In the genomic region with DNA sequence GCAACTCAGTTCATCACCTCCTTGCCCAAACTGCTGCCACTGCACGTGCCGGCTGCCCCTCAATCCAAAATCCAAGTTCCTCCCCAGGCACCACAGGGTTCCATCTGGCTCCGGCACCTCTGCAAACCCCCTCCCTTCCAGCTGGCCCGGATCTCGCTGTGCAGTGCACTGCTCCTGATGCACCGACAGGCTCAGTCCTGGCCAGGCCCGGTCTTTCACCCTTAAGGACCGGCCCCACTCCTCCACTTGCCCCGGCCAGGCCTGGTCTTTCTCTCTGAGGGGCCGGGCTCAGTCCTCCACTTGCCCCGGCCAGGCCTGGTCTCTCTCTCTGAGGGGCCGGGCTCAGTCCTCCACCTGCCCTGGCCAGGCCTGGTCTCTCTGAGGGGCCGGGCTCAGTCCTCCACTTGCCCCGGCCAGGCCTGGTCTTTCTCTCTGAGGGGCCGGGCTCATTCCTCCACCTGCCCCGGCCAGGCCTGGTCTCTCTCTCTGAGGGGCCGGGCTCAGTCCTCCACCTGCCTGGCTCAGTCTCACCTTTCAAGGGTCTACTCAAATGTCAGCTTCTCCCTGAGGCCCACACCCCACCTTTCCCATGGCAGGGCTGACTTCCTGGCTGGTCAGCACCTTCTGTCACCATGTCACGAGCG, we compare ENCODE assay signal across 15 cellular contexts. TPM values are rescaled to one million over a fixed set of nuclear protein-coding genes. Genes with fewer than 3 reads are reported as not detected.
DNase-seq lines count a peak whose midpoint lies in the region; ATAC-seq and TF ChIP-seq lines count a peak whose summit lies in the region.
"Had no signal": no experiment of that assay in that cellular context is flagged by ENCODE, and none has a peak within 500 bp of the region (broad histone marks: within the 10 kb centered on the region; RNA-seq: fewer than 3 reads in every experiment).

No MANE protein-coding gene starts in this region.

- H3K4me1 Mint-ChIP-seq in naive B cell = peaks cover 58 to 91% (median 81%) of the 10 kb centered on the region in 3 donors
- H3K4me1 Mint-ChIP-seq in type B pancreatic cell (ENCODE audit: unreplicated experiment) = peaks cover 50% of the 10 kb centered on the region

- intact Hi-C loops in heart left ventricle (cut with DNase I) = no loop called here

- H3K36me3 Mint-ChIP-seq in naive B cell (no peaks in the 10 kb centered on the region), type B pancreatic cell (no peaks in the 10 kb centered on the region)

- H3K27me3 ChIP-seq in cardiac muscle cell = no peaks in the 10 kb centered on the region
- no peaks in the 10 kb centered on the region for H3K27me3 ChIP-seq in heart left ventricle
- H3K27me3 ChIP-seq: colonic mucosa, esophagus squamous epithelium, ovary had no signal

- H3K27ac ChIP-seq in cardiac muscle cell (peak overlapping the region; percentile 93), heart left ventricle (peak overlapping the region in 5 of 12 donors; percentile 24 to 84 (median 35)), VCaP (peak overlapping the region; percentile 75; the same call in 1 of the 2 replicates)
- H3K27ac ChIP-seq: colonic mucosa, esophagus squamous epithelium, ovary had no signal

- no peak for TF ChIP-seq POLR2A in heart left ventricle (IDR thresholded peaks at IDR 0.05)

- no peaks in the 10 kb centered on the region for H3K36me3 ChIP-seq in cardiac muscle cell
- H3K36me3 ChIP-seq in heart left ventricle = peaks cover 0 to 10% (median 0%) of the 10 kb centered on the region in 9 donors
- H3K36me3 ChIP-seq: colonic mucosa, ovary had no signal

- no peak for ATAC-seq in heart left ventricle
- ATAC-seq in naive B cell (ENCODE audit: low read depth in 2 of 2) = no peak
- ATAC-seq in GM21786 (IDR thresholded peaks at IDR 0.05; ENCODE audit: unreplicated experiment) = no peak
- ATAC-seq: left ventricle myocardium superior had no signal

- no peak for TF ChIP-seq CTCF in cardiac muscle cell (IDR thresholded peaks at IDR 0.05; ENCODE audit: low read depth, low read length)
- no peak for TF ChIP-seq CTCF in heart left ventricle (IDR thresholded peaks at IDR 0.05)
- no peak for TF ChIP-seq CTCF in VCaP (conservative IDR thresholded peaks at IDR 0.05)
- no peak for TF ChIP-seq CTCF in type B pancreatic cell (conservative IDR thresholded peaks at IDR 0.05)

- WGBS in heart left ventricle, 4 donors = 53 to 60% (median 56%) methylated on average over 18 to 19 of the region's 19 CpGs

- H3K27ac Mint-ChIP-seq in naive B cell = peak overlapping the region; percentile 54 to 98 (median 97)
- peak overlapping the region; percentile 89 for H3K27ac Mint-ChIP-seq in type B pancreatic cell

- H3K4me3 ChIP-seq in cardiac muscle cell = no peak overlapping the region
- H3K4me3 ChIP-seq in heart left ventricle = no peak overlapping the region
- H3K4me3 ChIP-seq: colonic mucosa, esophagus squamous epithelium, ovary had no signal

- H3K4me3 Mint-ChIP-seq in naive B cell (peak overlapping the region; percentile 62 to 89 (median 86)), type B pancreatic cell (no peak overlapping the region)

- H3K27me3 Mint-ChIP-seq in naive B cell (no peaks in the 10 kb centered on the region), type B pancreatic cell (no peaks in the 10 kb centered on the region)

- H3K4me1 ChIP-seq in cardiac muscle cell (ENCODE audit: low read depth) (peaks cover 57% of the 10 kb centered on the region), heart left ventricle (peaks cover 35 to 99% (median 82%) of the 10 kb centered on the region in 12 donors)

- H3K9me3 Mint-ChIP-seq in naive B cell (no peaks in the 10 kb centered on the region), type B pancreatic cell (no peaks in the 10 kb centered on the region)

- DNase-seq in cardiac muscle cell (ENCODE audit: low read depth in 1 of 2, low spot score in 1 of 2) = no peak
- no peak for DNase-seq in heart left ventricle
- DNase-seq in naive B cell = no peak
- DNase-seq in type B pancreatic cell (ENCODE audit: extremely low spot score, unreplicated experiment) = no peak
- no peak for DNase-seq in NCI-H1694 treated with DMSO at 0.1 percent for 48 hours (lab: John Stamatoyannopoulos, UW)
- no peak for DNase-seq in midbrain (lab: John Stamatoyannopoulos, UW)
- DNase-seq: colonic mucosa, DND-41, esophagus squamous epithelium, IMR-90, left ventricle myocardium superior, NCI-H1092 treated with DMSO at 0.1 percent for 48 hours, ovary had no signal

- H3K9me3 ChIP-seq in cardiac muscle cell (ENCODE audit: low read depth) (no peaks in the 10 kb centered on the region), heart left ventricle (no peaks in the 10 kb centered on the region)
- H3K9me3 ChIP-seq: colonic mucosa, esophagus squamous epithelium, ovary had no signal

RNA-seq across cellular contexts. Expression of a gene that starts 6.9 kb away (rescaled TPM):
- 43.0 and 45.5 TPM in 2 replicates for total RNA-seq in cardiac muscle cell
- 29.2 and 34.9 TPM in 2 replicates for polyA plus RNA-seq in cardiac muscle cell
- 10 to 100 TPM; 11.6 to 40.8 (median 24.9) TPM for total RNA-seq in heart left ventricle
- 10 to 100 TPM; 39.1 to 39.6 TPM for polyA plus RNA-seq in heart left ventricle
- 1 to 10 TPM; 1.4 to 4.7 (median 2.5) TPM for polyA plus RNA-seq in naive B cell (ENCODE audit: low read depth in 6 of 6)
- total RNA-seq in type B pancreatic cell (ENCODE audit: low replicate concordance) = 30.2 and 34.0 TPM in 2 replicates

RNA-seq across cellular contexts. Expression of a gene that starts 26.9 kb away (rescaled TPM):
- total RNA-seq in cardiac muscle cell (67.8 and 72.8 TPM in 2 replicates), heart left ventricle (10 to 100 TPM; 14.8 to 35.8 (median 20.1) TPM), type B pancreatic cell (ENCODE audit: low replicate concordance) (37.4 and 40.7 TPM in 2 replicates)
- polyA plus RNA-seq in cardiac muscle cell (71.8 and 88.4 TPM in 2 replicates), heart left ventricle (10 to 100 TPM; 15.9 to 21.4 TPM), naive B cell (ENCODE audit: low read depth in 6 of 6) (10 to 100 TPM in 5 of 6 donors, 1 to 10 TPM in 1; 9.7 to 24.6 (median 13.1) TPM)
